ENCODE assay signal across 8 cellular contexts in genomic region chr2:159286709-159287441, GRCh38. TPM values are rescaled to one million over a fixed set of nuclear protein-coding genes. Genes with fewer than 3 reads are reported as not detected.
DNase-seq lines count a peak whose midpoint lies in the region; ATAC-seq and TF ChIP-seq lines count a peak whose summit lies in the region.

No MANE protein-coding gene starts in this region.

- WGBS in gastroesophageal sphincter (ENCODE audit: low coverage in 1 of 2), 2 donors: 1 to 2% methylated on average over 8 to 14 of the region's 50 CpGs

- H3K4me1 ChIP-seq in SJSA1 (replicated peaks) (peaks cover 21% of the 10 kb centered on the region), gastroesophageal sphincter (peaks cover 0 to 26% (median 3%) of the 10 kb centered on the region in 3 donors)

- TF ChIP-seq EP300 in gastroesophageal sphincter (IDR thresholded peaks at IDR 0.05): no peak

- peak overlapping the region; percentile 63 for H3K27ac ChIP-seq in SJSA1
- peak overlapping the region; percentile 75 to 95 (median 92) for H3K27ac ChIP-seq in gastroesophageal sphincter

- H3K4me3 Mint-ChIP-seq in activated naive CD4-positive, alpha-beta T cell treated with anti-CD3 and anti-CD28 coated beads for 36 hours: peak overlapping the region; percentile 87

- TF ChIP-seq CTCF in gastroesophageal sphincter (IDR thresholded peaks at IDR 0.05): peak in 1 of 4 experiments; percentile 20

- POLR2A ChIA-PET in HEK293T (lab: Yijun Ruan, JAX): interaction anchor here (0.7 to 1.8 kb wide), 8 partner anchors 9 to 425 kb away, joined by 3 to 7 read pairs (median 3); partner anchors contain the start of genes MARCHF7 and TANC1

- H3K36me3 Mint-ChIP-seq in activated naive CD4-positive, alpha-beta T cell treated with anti-CD3 and anti-CD28 coated beads for 36 hours (ENCODE audit: low read depth): no peaks in the 10 kb centered on the region

- intact Hi-C loops in activated naive CD4-positive, alpha-beta T cell treated with anti-CD3 and anti-CD28 coated beads for 36 hours (cut with micrococcal nuclease): loop anchor here (1.0 to 5.0 kb wide), 11 partner anchors 135 to 1660 kb away; partner anchors contain the start of genes ACVR1C, BAZ2B, CCDC148 and LY75

- peak; percentile 100 for DNase-seq in GM03348 (ENCODE audit: low spot score)
- peak; percentile 98 for DNase-seq in HEK293T (ENCODE audit: extremely low spot score)
- peak; percentile 96 for DNase-seq in MV-4-11 (lab: John Stamatoyannopoulos, UW)
- DNase-seq in SJSA1 (ENCODE audit: low read depth in 1 of 2, low spot score in 2 of 2): peak; percentile 97 to 98
- peak; percentile 97 for DNase-seq in activated naive CD4-positive, alpha-beta T cell treated with anti-CD3 and anti-CD28 coated beads for 36 hours
- DNase-seq in non-pigmented ciliary epithelial cell (ENCODE audit: low read depth): peak; percentile 52
- DNase-seq in superior temporal gyrus (ENCODE audit: extremely low spot score): peak; percentile 97

- no peaks in the 10 kb centered on the region for H3K9me3 ChIP-seq in SJSA1 (replicated peaks)
- H3K9me3 ChIP-seq in gastroesophageal sphincter: no peaks in the 10 kb centered on the region

- no peaks in the 10 kb centered on the region for H3K27me3 Mint-ChIP-seq in activated naive CD4-positive, alpha-beta T cell treated with anti-CD3 and anti-CD28 coated beads for 36 hours (ENCODE audit: low read depth)

- H3K27me3 ChIP-seq in SJSA1 (replicated peaks) (no peaks in the 10 kb centered on the region), gastroesophageal sphincter (no peaks in the 10 kb centered on the region)

- peaks cover 26% of the 10 kb centered on the region for H3K4me1 Mint-ChIP-seq in activated naive CD4-positive, alpha-beta T cell treated with anti-CD3 and anti-CD28 coated beads for 36 hours (ENCODE audit: low read depth)

- peak; percentile 97 for ATAC-seq in gastroesophageal sphincter

- H3K4me3 ChIP-seq in SJSA1 (peak overlapping the region; percentile 88), gastroesophageal sphincter (peak overlapping the region; percentile 80 to 99)

- no peaks in the 10 kb centered on the region for H3K9me3 Mint-ChIP-seq in activated naive CD4-positive, alpha-beta T cell treated with anti-CD3 and anti-CD28 coated beads for 36 hours

- peak overlapping the region; percentile 75 for H3K27ac Mint-ChIP-seq in activated naive CD4-positive, alpha-beta T cell treated with anti-CD3 and anti-CD28 coated beads for 36 hours

- peak in 1 of 2 donors; percentile 52 for TF ChIP-seq POLR2A in gastroesophageal sphincter (IDR thresholded peaks at IDR 0.05)

- CTCF ChIA-PET in HEK293T (lab: Yijun Ruan, JAX): no interaction called here
- CTCF ChIA-PET in activated naive CD4-positive, alpha-beta T cell treated with anti-CD3 and anti-CD28 coated beads for 36 hours (lab: Charles Lee): no interaction called here

- H3K36me3 ChIP-seq in SJSA1: no peaks in the 10 kb centered on the region
- peaks cover 0 to 10% of the 10 kb centered on the region in 2 donors for H3K36me3 ChIP-seq in gastroesophageal sphincter

TF ChIP-seq in HEK293T, 16 proteins besides CTCF, POLR2A, EP300 and RAD21:
- TF ChIP-seq L3MBTL2 (conservative IDR thresholded peaks at IDR 0.05) (peak; percentile 74), PKNOX1 (IDR thresholded peaks at IDR 0.05) (no peak)

RNA-seq across cellular contexts. Expression of gene WDSUB1, which starts 0.4 kb away (rescaled TPM):
- total RNA-seq in SJSA1 (2014; rRNA removed; shearing (Covaris generic)): 8.4 and 9.9 TPM in 2 replicates
- total RNA-seq in activated naive CD4-positive, alpha-beta T cell treated with anti-CD3 and anti-CD28 coated beads for 36 hours: 1 to 10 TPM; 5.6 to 6.6 TPM
- 10 to 100 TPM in 1 of 4 donors, 1 to 10 TPM in 3; 5.3 to 11.1 (median 5.9) TPM for total RNA-seq in gastroesophageal sphincter

Comparison
In these comparisons a context has a peak if more than half of its experiments do, and no peak if none do; other contexts are left out.
1. Peak in every context shown above with its lines: DNase-seq, ATAC-seq, H3K4me3 ChIP-seq and H3K27ac ChIP-seq.